In the genomic region with DNA sequence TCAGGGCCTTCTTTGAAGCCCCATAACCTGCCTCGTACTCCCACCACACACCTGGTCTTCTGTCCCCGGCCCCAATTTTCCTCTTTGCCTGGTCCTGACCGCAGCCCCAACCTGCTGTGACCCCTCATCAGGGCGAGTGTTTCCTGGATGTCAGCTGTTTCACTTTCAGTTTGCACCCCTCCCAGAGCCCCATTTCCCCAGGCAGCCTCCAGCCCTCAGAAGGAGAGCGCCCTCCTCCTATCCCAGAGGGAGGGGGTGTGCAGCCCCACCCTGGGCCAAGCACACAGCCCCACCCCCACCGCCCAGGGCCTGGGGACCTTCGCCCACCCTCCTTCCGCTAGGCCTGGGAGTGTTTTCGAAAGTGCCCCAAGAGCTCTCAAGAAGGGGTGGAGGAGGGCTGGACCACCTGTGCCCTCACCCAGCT, we compare ENCODE assay signal across 8 cellular contexts. TPM values are rescaled to one million over a fixed set of nuclear protein-coding genes. Genes with fewer than 3 reads are reported as not detected.
DNase-seq lines count a peak whose midpoint lies in the region; ATAC-seq and TF ChIP-seq lines count a peak whose summit lies in the region.

No MANE protein-coding gene starts in this region.

- intact Hi-C loops in left colon (cut with DNase I, micrococcal nuclease) = no loop called here

- peaks cover 18% of the 10 kb centered on the region for H3K4me1 Mint-ChIP-seq in type B pancreatic cell (ENCODE audit: unreplicated experiment)

- H3K9me3 Mint-ChIP-seq in type B pancreatic cell = no peaks in the 10 kb centered on the region

- no peaks in the 10 kb centered on the region for H3K27me3 Mint-ChIP-seq in type B pancreatic cell

- no peak for TF ChIP-seq CTCF in type B pancreatic cell (conservative IDR thresholded peaks at IDR 0.05)

- peak overlapping the region; percentile 81 for H3K4me3 Mint-ChIP-seq in type B pancreatic cell

- ATAC-seq in left colon (peak; percentile 42), GM18907 (IDR thresholded peaks at IDR 0.05; ENCODE audit: unreplicated experiment) (no peak), HG03378 (IDR thresholded peaks at IDR 0.05; ENCODE audit: unreplicated experiment) (no peak)

- H3K27ac Mint-ChIP-seq in type B pancreatic cell = peak overlapping the region; percentile 67

- DNase-seq in stimulated activated CD4-positive, alpha-beta T cell treated with anti-CD3 and anti-CD28 coated beads, Interleukin-1b, Interleukin-23, amount 100 ng/mL, for 48 hours = peak; percentile 35
- DNase-seq in stimulated activated CD4-positive, alpha-beta T cell treated with anti-CD3 and anti-CD28 coated beads, Interleukin-12 subunit alpha, Interleukin-12 subunit beta, amount 100 ng/mL, for 4 hours = no peak
- peak; percentile 20 for DNase-seq in activated gamma-delta T cell treated with anti-CD3 and anti-CD28 coated beads, Interleukin-2, amount 50 U/mL, for 16 hours (ENCODE audit: low read depth)
- DNase-seq in left colon (peak; percentile 73 to 83), type B pancreatic cell (ENCODE audit: extremely low spot score, unreplicated experiment) (no peak), NCI-H1417 treated with DMSO at 0.1 percent for 48 hours (lab: John Stamatoyannopoulos, UW) (no peak)

- no peaks in the 10 kb centered on the region for H3K36me3 Mint-ChIP-seq in type B pancreatic cell

RNA-seq across cellular contexts. Expression of a gene that starts 1.5 kb away (rescaled TPM):
- total RNA-seq in left colon = 10 to 100 TPM; 85.6 to 93.5 TPM
- total RNA-seq in type B pancreatic cell (ENCODE audit: low replicate concordance) = 27.3 and 37.0 TPM in 2 replicates

RNA-seq across cellular contexts. Expression of a gene that starts 42.5 kb away (rescaled TPM):
- total RNA-seq in left colon = 100 to 1,000 TPM; 106 to 108 TPM
- total RNA-seq in type B pancreatic cell (ENCODE audit: low replicate concordance) = 24.6 and 56.1 TPM in 2 replicates

Comparison
In these comparisons a context has a peak if more than half of its experiments do, and no peak if none do; other contexts are left out.
1. DNase-seq: peak in stimulated activated CD4-positive, alpha-beta T cell treated with anti-CD3 and anti-CD28 coated beads, Interleukin-1b, Interleukin-23, amount 100 ng/mL, for 48 hours (single experiment), activated gamma-delta T cell treated with anti-CD3 and anti-CD28 coated beads, Interleukin-2, amount 50 U/mL, for 16 hours (single experiment) and left colon (2 of 2); none in stimulated activated CD4-positive, alpha-beta T cell treated with anti-CD3 and anti-CD28 coated beads, Interleukin-12 subunit alpha, Interleukin-12 subunit beta, amount 100 ng/mL, for 4 hours (single experiment), type B pancreatic cell (single experiment) and NCI-H1417 treated with DMSO at 0.1 percent for 48 hours (single experiment).